ENCODE assay signal across 8 cellular contexts in the genomic region with DNA sequence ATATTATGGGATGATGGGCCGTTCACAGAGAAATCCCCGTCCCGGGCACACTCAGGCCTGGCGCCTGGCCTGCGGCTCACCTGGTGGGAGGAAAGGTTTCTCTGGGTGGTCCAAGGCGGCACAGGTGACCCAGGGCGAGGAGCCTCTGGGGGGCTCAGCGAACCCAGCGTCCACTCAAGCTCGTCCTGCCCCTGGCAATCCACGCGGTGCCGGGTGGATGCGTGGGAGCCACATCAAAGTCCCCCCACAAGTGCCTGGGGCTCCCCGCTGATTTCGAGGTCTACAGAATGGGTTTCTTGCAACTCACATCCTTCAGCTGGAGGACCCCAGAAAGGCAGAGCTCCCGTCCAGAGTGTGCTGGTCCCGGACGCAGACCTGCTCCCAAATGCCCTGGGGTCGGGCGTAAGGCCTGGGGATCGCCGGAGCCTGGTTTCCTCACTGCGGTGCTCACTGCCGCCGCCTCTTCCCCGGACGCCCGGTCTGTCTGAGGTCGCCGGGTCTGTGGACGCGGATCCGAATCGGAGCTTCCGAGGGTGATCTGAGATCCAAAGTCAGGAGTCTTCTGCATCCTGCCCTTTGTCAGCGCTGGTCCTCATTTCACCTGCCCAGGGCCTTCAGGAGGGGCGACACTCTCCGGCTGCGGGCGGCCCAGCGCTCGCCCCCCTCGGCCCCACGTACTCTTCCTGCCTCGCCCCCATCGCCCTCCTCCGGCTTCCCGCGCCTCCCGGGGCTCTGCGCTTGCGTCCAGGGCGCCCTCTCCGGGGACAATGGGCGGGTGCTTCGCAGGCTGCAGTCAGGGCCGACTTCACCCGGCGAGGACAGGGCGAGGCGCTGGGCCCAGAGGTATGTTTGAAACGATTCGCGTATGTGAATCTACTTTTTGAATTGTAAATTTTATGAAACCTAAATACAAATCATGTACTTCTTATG. TPM values are rescaled to one million over a fixed set of nuclear protein-coding genes. Genes with fewer than 3 reads are reported as not detected.
DNase-seq lines count a peak whose midpoint lies in the region; ATAC-seq and FAIRE-seq lines count a peak whose summit lies in the region.

No MANE protein-coding gene starts in this region.

- H3K36me3 ChIP-seq in duodenal mucosa (ENCODE audit: control insufficient read depth in 1 of 2, insufficient read depth in 2 of 2, low read length in 2 of 2), result no peaks in the 10 kb centered on the region
- H3K36me3 ChIP-seq in mesenchymal stem cell (ENCODE audit: control insufficient read depth in 1 of 2, insufficient read depth in 2 of 2, low read depth in 1 of 2, low read length in 2 of 2), result no peaks in the 10 kb centered on the region

- H2BK120ac ChIP-seq in mesenchymal stem cell (ENCODE audit: low read depth, low read length), result no peak overlapping the region

- no peak overlapping the region for H2AK5ac ChIP-seq in mesenchymal stem cell (ENCODE audit: low read length, severe bottlenecking)

- peak overlapping the region; percentile 69 for H4K8ac ChIP-seq in mesenchymal stem cell (ENCODE audit: low read length)

- no peaks in the 10 kb centered on the region for H3K79me1 ChIP-seq in mesenchymal stem cell (replicated peaks; ENCODE audit: low read length, poor library complexity, severe bottlenecking)

- no peak overlapping the region for H3K23ac ChIP-seq in mesenchymal stem cell (ENCODE audit: low read length in 2 of 2)

- peak overlapping the region; percentile 57 for H3K4me2 ChIP-seq in mesenchymal stem cell (ENCODE audit: low read length, poor library complexity, severe bottlenecking)

- no peak overlapping the region for H2BK5ac ChIP-seq in mesenchymal stem cell (ENCODE audit: low read depth, low read length, poor library complexity, severe bottlenecking)

- H2BK15ac ChIP-seq in mesenchymal stem cell (ENCODE audit: low read depth, poor library complexity, severe bottlenecking), result peak overlapping the region; percentile 65

- H3K9me3 ChIP-seq in duodenal mucosa (ENCODE audit: control insufficient read depth in 1 of 2, low read length in 2 of 2) (no peaks in the 10 kb centered on the region), mesenchymal stem cell (ENCODE audit: control insufficient read depth, low read length) (no peaks in the 10 kb centered on the region)

- ATAC-seq in HG03066 (IDR thresholded peaks at IDR 0.05; ENCODE audit: low read depth, unreplicated experiment), result peak; percentile 70

- H3K18ac ChIP-seq in mesenchymal stem cell (ENCODE audit: low read depth in 1 of 2, low read length in 2 of 2), result no peak overlapping the region

- DNase-seq in GM18507 (ENCODE audit: extremely low spot score, insufficient read length, low read depth) (peak; percentile 59), mesenchymal stem cell (peak; percentile 24), SIG-M5 treated with dmso at 0.1 percent for 504 hours (lab: John Stamatoyannopoulos, UW; ENCODE audit: unreplicated experiment) (no peak), NCI-H2171 treated with DMSO at 0.1 percent for 48 hours (lab: John Stamatoyannopoulos, UW) (no peak)
- DNase-seq in activated CD4-positive, alpha-beta T cell treated with anti-CD3 and anti-CD28 coated beads for 4 hours, result peak; percentile 55 to 57
- DNase-seq in stimulated activated CD8-positive, alpha-beta memory T cell treated with anti-CD3 and anti-CD28 coated beads, Interleukin-15, amount 100 ng/mL, for 24 hours (ENCODE audit: low read depth), result peak; percentile 46

- no peak overlapping the region for H2BK12ac ChIP-seq in mesenchymal stem cell (ENCODE audit: low read length in 2 of 2)

- no peak overlapping the region for H3K27ac ChIP-seq in duodenal mucosa (ENCODE audit: low read depth, low read length)
- no peak overlapping the region for H3K27ac ChIP-seq in mesenchymal stem cell (ENCODE audit: low read length, poor library complexity, severe bottlenecking)

- FAIRE-seq in GM18507 (lab: Jason Lieb, UNC), result peak; percentile 74

- no peak overlapping the region for H3K14ac ChIP-seq in mesenchymal stem cell (ENCODE audit: low read length in 2 of 2)

- H3K27me3 ChIP-seq in duodenal mucosa (ENCODE audit: control insufficient read depth in 1 of 2, insufficient read depth in 2 of 2, low read length in 2 of 2) (no peaks in the 10 kb centered on the region), mesenchymal stem cell (ENCODE audit: control insufficient read depth in 1 of 2, insufficient read depth in 1 of 2, low read length in 2 of 2) (peaks cover 0 to 7% of the 10 kb centered on the region in 2 experiments)

- H3K4me3 ChIP-seq in duodenal mucosa (ENCODE audit: low read depth in 1 of 2, low read length in 2 of 2) (peak overlapping the region; percentile 62 to 73), mesenchymal stem cell (ENCODE audit: insufficient read depth in 1 of 2, low read depth in 1 of 2, low read length in 2 of 2) (peak overlapping the region; percentile 40 to 72)

- H3K9ac ChIP-seq in duodenal mucosa (ENCODE audit: low read depth in 1 of 2, low read length in 2 of 2), result peak overlapping the region; percentile 35 to 59
- H3K9ac ChIP-seq in mesenchymal stem cell (ENCODE audit: low read length), result peak overlapping the region; percentile 75

- H3K4me1 ChIP-seq in duodenal mucosa (ENCODE audit: control insufficient read depth in 1 of 2, insufficient read depth in 2 of 2, low read length in 2 of 2) (peaks cover 0 to 6% of the 10 kb centered on the region in 2 donors), mesenchymal stem cell (ENCODE audit: control insufficient read depth, insufficient read depth, low read depth, low read length) (peaks cover 5% of the 10 kb centered on the region)

- H3K4ac ChIP-seq in mesenchymal stem cell (ENCODE audit: low read depth in 1 of 2, low read length in 2 of 2), result no peak overlapping the region

- H4K91ac ChIP-seq in mesenchymal stem cell (ENCODE audit: low read length), result peak overlapping the region; percentile 62

- WGBS in mesenchymal stem cell, result 36% methylated on average over 57 of the region's 65 CpGs

- peak overlapping the region; percentile 87 for H2AFZ ChIP-seq in mesenchymal stem cell (ENCODE audit: low read depth, low read length)

RNA-seq across cellular contexts. Expression of gene RUFY1, which starts 20.0 kb away (rescaled TPM):
- polyA plus RNA-seq in mesenchymal stem cell (2013, experiment 1 of 2), result 21.5 TPM
- 20.2 TPM for polyA plus RNA-seq in mesenchymal stem cell (2013, experiment 2 of 2)

Comparison
In these comparisons a context has a peak if more than half of its experiments do, and no peak if none do; other contexts are left out.
1. DNase-seq: peak in GM18507 (single experiment), activated CD4-positive, alpha-beta T cell treated with anti-CD3 and anti-CD28 coated beads for 4 hours (2 of 2), mesenchymal stem cell (single experiment) and stimulated activated CD8-positive, alpha-beta memory T cell treated with anti-CD3 and anti-CD28 coated beads, Interleukin-15, amount 100 ng/mL, for 24 hours (single experiment); none in SIG-M5 treated with dmso at 0.1 percent for 504 hours (single experiment) and NCI-H2171 treated with DMSO at 0.1 percent for 48 hours (single experiment).